In genomic region chr16:50478021-50478772, GRCh38 we compare ENCODE assay signal across 26 cellular contexts.
DNase-seq lines count a peak whose midpoint lies in the region; ATAC-seq and TF ChIP-seq lines count a peak whose summit lies in the region.
"Had no signal": no experiment of that assay in that cellular context is flagged by ENCODE, and none has a peak within 500 bp of the region (broad histone marks: within the 10 kb centered on the region; RNA-seq: fewer than 3 reads in every experiment).

No MANE protein-coding gene starts in this region.

- CTCF ChIA-PET in HCT116 (lab: Charles Lee): no interaction called here
- CTCF ChIA-PET in WTC11 (lab: Charles Lee): interaction anchor here (0.8 to 1.3 kb wide), 5 partner anchors 30 to 328 kb away, joined by 3 to 4 read pairs (median 3); no protein-coding TSS in a partner anchor
- CTCF ChIA-PET in CD4-positive, alpha-beta memory T cell (lab: Charles Lee; ENCODE audit: partially characterized antibody): no interaction called here

- H3K4me1 Mint-ChIP-seq in WTC11 (peaks cover 34% of the 10 kb centered on the region), nephron progenitor cell (peaks cover 67% of the 10 kb centered on the region)
- peaks cover 0 to 2% (median 0%) of the 10 kb centered on the region in 4 donors for H3K4me1 Mint-ChIP-seq in CD4-positive, alpha-beta memory T cell
- no peaks in the 10 kb centered on the region for H3K4me1 Mint-ChIP-seq in stimulated activated memory B cell treated with anti-CD40 and anti-IgM and Interleukin-4, amounts not matched to agents 10 μg/mL and 1 μg/mL and 100 μg/mL, for 72 hours

- no peak overlapping the region for H3K9ac ChIP-seq in HCT116 (ENCODE audit: low read length)

- intact Hi-C loops in HCT116 (cut with micrococcal nuclease): no loop called here
- intact Hi-C loops in CD4-positive, alpha-beta memory T cell (cut with micrococcal nuclease): no loop called here

- no peaks in the 10 kb centered on the region for H3K79me2 ChIP-seq in HCT116 (ENCODE audit: insufficient read depth, low read length)

- DNase-seq in DMS153 (lab: John Stamatoyannopoulos, UW): peak; percentile 50
- DNase-seq in DMS153 treated with DMSO at 0.1 percent for 48 hours (lab: John Stamatoyannopoulos, UW; ENCODE audit: unreplicated experiment): no peak
- no peak for DNase-seq in HCT116 (ENCODE audit: low read depth, low spot score)
- no peak for DNase-seq in WTC11 (ENCODE audit: low spot score)
- DNase-seq in nephron progenitor cell: no peak
- no peak for DNase-seq in CD4-positive, alpha-beta memory T cell
- DNase-seq: activated CD4-positive, alpha-beta memory T cell treated with anti-CD3 and anti-CD28 coated beads, Interleukin-2, amount 10 ng/mL, durations not matched to agents 7 days and 5 days; activated CD8-positive, alpha-beta memory T cell treated with anti-CD3 and anti-CD28 coated beads, Interleukin-2, amount 50 U/mL, for 48 hours; CD8-positive, alpha-beta T cell; effector memory CD8-positive, alpha-beta T cell; foreskin fibroblast; NCI-H1048; Peyer's patch; stimulated activated naive CD8-positive, alpha-beta T cell treated with anti-CD3 and anti-CD28 coated beads, Interleukin-15, Interleukin-2, amounts not matched to agents 100 U/mL and 50 U/mL, for 24 hours; T-helper 1 cell had no signal

- H3K27ac ChIP-seq in HCT116 (ENCODE audit: low read depth, low read length): no peak overlapping the region
- no peak overlapping the region for H3K27ac ChIP-seq in CD4-positive, alpha-beta memory T cell (ENCODE audit: low read depth, low read length)
- H3K27ac ChIP-seq: 22Rv1, coronary artery, Peyer's patch, prostate gland, SJSA1, thoracic aorta, vagina had no signal

- H3K27me3 ChIP-seq in HCT116 (ENCODE audit: insufficient read depth, low read length): no peaks in the 10 kb centered on the region
- H3K27me3 ChIP-seq in CD4-positive, alpha-beta memory T cell (ENCODE audit: insufficient read depth, low read length): no peaks in the 10 kb centered on the region
- H3K27me3 ChIP-seq: Peyer's patch, vagina had no signal

- H3K36me3 Mint-ChIP-seq in WTC11 (no peaks in the 10 kb centered on the region), nephron progenitor cell (ENCODE audit: low read depth) (no peaks in the 10 kb centered on the region)
- peaks cover 0 to 1% of the 10 kb centered on the region in 2 donors for H3K36me3 Mint-ChIP-seq in CD4-positive, alpha-beta memory T cell
- no peaks in the 10 kb centered on the region for H3K36me3 Mint-ChIP-seq in stimulated activated memory B cell treated with anti-CD40 and anti-IgM and Interleukin-4, amounts not matched to agents 10 μg/mL and 1 μg/mL and 100 μg/mL, for 72 hours
- H3K36me3 Mint-ChIP-seq: activated naive CD8-positive, alpha-beta T cell; CD8-positive, alpha-beta T cell had no signal

- no peak overlapping the region for H2AFZ ChIP-seq in HCT116 (ENCODE audit: low read depth, low read length, poor library complexity, severe bottlenecking)

- H3K4me1 ChIP-seq in HCT116 (ENCODE audit: control insufficient read depth in 1 of 2, insufficient read depth in 2 of 2, low read length in 2 of 2): peaks cover 11 to 20% of the 10 kb centered on the region in 2 experiments; a peak in 3 of 4 replicates
- no peaks in the 10 kb centered on the region for H3K4me1 ChIP-seq in CD4-positive, alpha-beta memory T cell (ENCODE audit: insufficient read depth, low read length)
- H3K4me1 ChIP-seq: Peyer's patch, prostate gland, SJSA1 had no signal

- H3K4me3 ChIP-seq in HCT116 (replicated peaks in 1 of 2; ENCODE audit: low read depth in 1 of 2, low read length in 2 of 2): no peak overlapping the region
- no peak overlapping the region for H3K4me3 ChIP-seq in CD4-positive, alpha-beta memory T cell (ENCODE audit: low read length in 2 of 2)
- H3K4me3 ChIP-seq: coronary artery, Peyer's patch, prostate gland, SJSA1, thoracic aorta, vagina had no signal

- RAD21 ChIA-PET in HCT116 (lab: Charles Lee; ENCODE audit: low non-redundant PET in 1 of 2, low total read pairs in 2 of 2, uncharacterized antibody in 2 of 2, unreplicated experiment in 2 of 2): no interaction called here

- POLR2A ChIA-PET in HCT116 (lab: Charles Lee) (no interaction called here), WTC11 (lab: Charles Lee) (interaction anchor here (0.9 kb wide), 1 partner anchor 10 kb away, joined by 3 read pairs; no protein-coding TSS in a partner anchor)
- POLR2A ChIA-PET in CD4-positive, alpha-beta memory T cell (lab: Charles Lee; ENCODE audit: partially characterized antibody): no interaction called here

- peak overlapping the region; percentile 25; the same call in 1 of the 2 replicates for H3K4me2 ChIP-seq in HCT116 (ENCODE audit: low read length)

- TF ChIP-seq POLR2A in HCT116 (IDR thresholded peaks at IDR 0.05; ENCODE audit: borderline replicate concordance, extremely low read depth, insufficient read depth, insufficient read length): no peak

- H3K9me3 Mint-ChIP-seq in WTC11: peaks cover 5% of the 10 kb centered on the region
- peaks cover 12% of the 10 kb centered on the region for H3K9me3 Mint-ChIP-seq in nephron progenitor cell
- H3K9me3 Mint-ChIP-seq in CD4-positive, alpha-beta memory T cell: peaks cover 0 to 4% (median 0%) of the 10 kb centered on the region in 8 donors
- H3K9me3 Mint-ChIP-seq in stimulated activated memory B cell treated with anti-CD40 and anti-IgM and Interleukin-4, amounts not matched to agents 10 μg/mL and 1 μg/mL and 100 μg/mL, for 72 hours: no peaks in the 10 kb centered on the region
- H3K9me3 Mint-ChIP-seq: activated CD4-positive, alpha-beta memory T cell treated with anti-CD3 and anti-CD28 coated beads, Interleukin-2, amount 10 ng/mL, durations not matched to agents 7 days and 5 days; activated T-helper 17 cell treated with anti-CD3 and anti-CD28 coated beads, Interleukin-2, amount 50 U/mL, for 72 hours; CD8-positive, alpha-beta T cell; effector memory CD8-positive, alpha-beta T cell had no signal

- H3K9me3 ChIP-seq in HCT116 (ENCODE audit: control insufficient read depth in 1 of 2, insufficient read depth in 1 of 2, low read depth in 1 of 2, low read length in 2 of 2): no peaks in the 10 kb centered on the region
- no peaks in the 10 kb centered on the region for H3K9me3 ChIP-seq in CD4-positive, alpha-beta memory T cell (ENCODE audit: control insufficient read depth in 1 of 2, low read length in 2 of 2)
- H3K9me3 ChIP-seq: Peyer's patch, prostate gland, SJSA1, thoracic aorta, vagina had no signal

- no peak for TF ChIP-seq RAD21 in HCT116 (IDR thresholded peaks at IDR 0.05; ENCODE audit: low read depth)

- H3K4me3 Mint-ChIP-seq in WTC11 (peak overlapping the region; percentile 12; the same call in 1 of the 2 replicates), nephron progenitor cell (no peak overlapping the region)
- H3K4me3 Mint-ChIP-seq in CD4-positive, alpha-beta memory T cell: no peak overlapping the region
- H3K4me3 Mint-ChIP-seq in stimulated activated memory B cell treated with anti-CD40 and anti-IgM and Interleukin-4, amounts not matched to agents 10 μg/mL and 1 μg/mL and 100 μg/mL, for 72 hours: no peak overlapping the region
- H3K4me3 Mint-ChIP-seq: activated CD4-positive, alpha-beta memory T cell treated with anti-CD3 and anti-CD28 coated beads, Interleukin-2, amount 10 ng/mL, durations not matched to agents 7 days and 5 days; activated naive CD8-positive, alpha-beta T cell; activated T-helper 17 cell treated with anti-CD3 and anti-CD28 coated beads, Interleukin-2, amount 50 U/mL, for 72 hours; CD8-positive, alpha-beta T cell; effector memory CD8-positive, alpha-beta T cell had no signal

- no peaks in the 10 kb centered on the region for H4K20me1 ChIP-seq in HCT116 (ENCODE audit: insufficient read depth)

- H3K27ac Mint-ChIP-seq in WTC11: peak overlapping the region; percentile 29; the same call in 1 of the 2 replicates
- H3K27ac Mint-ChIP-seq in nephron progenitor cell: peak overlapping the region; percentile 78
- peak overlapping the region in 1 of 7 donors; percentile 42 for H3K27ac Mint-ChIP-seq in CD4-positive, alpha-beta memory T cell
- H3K27ac Mint-ChIP-seq in stimulated activated memory B cell treated with anti-CD40 and anti-IgM and Interleukin-4, amounts not matched to agents 10 μg/mL and 1 μg/mL and 100 μg/mL, for 72 hours: no peak overlapping the region
- H3K27ac Mint-ChIP-seq: activated CD4-positive, alpha-beta memory T cell treated with anti-CD3 and anti-CD28 coated beads, Interleukin-2, amount 10 ng/mL, durations not matched to agents 7 days and 5 days; activated naive CD8-positive, alpha-beta T cell; activated T-helper 17 cell treated with anti-CD3 and anti-CD28 coated beads, Interleukin-2, amount 50 U/mL, for 72 hours; CD8-positive, alpha-beta T cell; effector memory CD8-positive, alpha-beta T cell had no signal

- BruUV-seq in HCT116 (replicated peaks; lab: Mats Ljungman, UMichigan): no TSS peak

- TF ChIP-seq CTCF in HCT116 (IDR thresholded peaks at IDR 0.05 in 2 of 3, conservative IDR thresholded peaks at IDR 0.05 in 1 of 3; ENCODE audit: borderline replicate concordance in 1 of 3, insufficient read depth in 1 of 3, low read depth in 2 of 3, low read length in 2 of 3): no peak
- TF ChIP-seq CTCF in WTC11 (IDR thresholded peaks at IDR 0.05): no peak
- no peak for TF ChIP-seq CTCF in nephron progenitor cell (IDR thresholded peaks at IDR 0.05)

- no peaks in the 10 kb centered on the region for H3K36me3 ChIP-seq in HCT116 (ENCODE audit: control insufficient read depth in 1 of 2, insufficient read depth in 2 of 2, low read length in 2 of 2)
- no peaks in the 10 kb centered on the region for H3K36me3 ChIP-seq in CD4-positive, alpha-beta memory T cell (ENCODE audit: insufficient read depth, low read length)
- H3K36me3 ChIP-seq: Peyer's patch, prostate gland, SJSA1, thoracic aorta, vagina had no signal

- no peak for ATAC-seq in HCT116
- peak; percentile 40 for ATAC-seq in WTC11
- ATAC-seq in GM21447 (IDR thresholded peaks at IDR 0.05; ENCODE audit: unreplicated experiment): no peak
- no peak for ATAC-seq in stimulated activated memory B cell treated with anti-CD40 and anti-IgM and Interleukin-4, amounts not matched to agents 10 μg/mL and 1 μg/mL and 100 μg/mL, for 72 hours
- ATAC-seq: activated CD4-positive, CD25-positive, alpha-beta regulatory T cell treated with anti-CD3 and anti-CD28 coated beads, Interleukin-2, amount 50 U/mL, for 24 hours; activated T-helper 17 cell treated with anti-CD3 and anti-CD28 coated beads, Interleukin-2, amount 50 U/mL, for 72 hours; CD8-positive, alpha-beta T cell; effector memory CD8-positive, alpha-beta T cell; stimulated activated naive CD8-positive, alpha-beta T cell treated with anti-CD3 and anti-CD28 coated beads, Interleukin-15, Interleukin-2, amounts not matched to agents 100 U/mL and 50 U/mL, for 24 hours had no signal

- H3K27me3 Mint-ChIP-seq in WTC11 (ENCODE audit: low read depth) (no peaks in the 10 kb centered on the region), nephron progenitor cell (ENCODE audit: low read depth, poor library complexity) (no peaks in the 10 kb centered on the region)
- H3K27me3 Mint-ChIP-seq in CD4-positive, alpha-beta memory T cell: peaks cover 4 to 14% of the 10 kb centered on the region in 2 donors
- peaks cover 56% of the 10 kb centered on the region for H3K27me3 Mint-ChIP-seq in stimulated activated memory B cell treated with anti-CD40 and anti-IgM and Interleukin-4, amounts not matched to agents 10 μg/mL and 1 μg/mL and 100 μg/mL, for 72 hours

- H3K9me2 ChIP-seq in HCT116 (ENCODE audit: insufficient read depth): no peaks in the 10 kb centered on the region

TF ChIP-seq in WTC11, 78 proteins besides CTCF, POLR2A, EP300 and RAD21 (continues in another document):
- TF ChIP-seq SP1 (CRISPR knock-in tag; conservative IDR thresholded peaks at IDR 0.05): 0 out of 2 replicates have a peak, but pooled peaks have one; percentile 22
